ENCODE assay signal across 10 cellular contexts in the genomic region with DNA sequence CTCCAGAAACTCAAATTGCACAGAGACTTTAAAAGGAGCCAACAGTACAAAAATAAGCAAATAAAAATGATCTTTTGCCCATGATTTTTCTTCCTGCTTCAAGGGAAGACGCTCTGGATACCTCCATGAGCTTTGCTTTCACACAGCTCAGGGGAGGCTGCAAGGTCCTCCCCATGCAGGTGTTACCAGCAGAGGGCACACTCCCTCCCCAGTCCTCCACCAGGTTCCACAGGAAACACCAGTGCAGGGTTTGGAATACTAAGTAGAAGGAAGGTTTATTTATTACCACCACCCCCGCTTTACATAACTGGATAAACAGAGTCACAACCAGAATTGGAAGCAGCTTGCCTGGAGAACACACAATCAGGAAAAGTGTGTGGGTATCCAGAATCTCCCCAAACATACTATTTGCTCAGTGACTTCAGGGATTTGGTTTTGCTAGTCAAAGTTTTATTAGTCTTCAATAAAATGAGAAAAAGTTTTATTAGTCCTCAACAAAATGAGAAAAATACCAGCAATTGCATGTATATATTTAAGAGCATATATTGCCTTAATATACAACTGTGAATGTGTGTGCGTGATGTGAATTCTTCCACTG. TPM values are rescaled to one million over a fixed set of nuclear protein-coding genes. Genes with fewer than 3 reads are reported as not detected.
DNase-seq lines count a peak whose midpoint lies in the region; TF ChIP-seq lines count a peak whose summit lies in the region.
"Had no signal": no experiment of that assay in that cellular context is flagged by ENCODE, and none has a peak within 500 bp of the region (broad histone marks: within the 10 kb centered on the region; RNA-seq: fewer than 3 reads in every experiment).

No MANE protein-coding gene starts in this region.

- no peak overlapping the region for H3K4me2 ChIP-seq in osteoblast (ENCODE audit: insufficient read depth, low read length)

- H3K27me3 ChIP-seq in osteoblast (ENCODE audit: insufficient read depth, low read length) = peaks cover 11% of the 10 kb centered on the region

- no peaks in the 10 kb centered on the region for H3K4me1 ChIP-seq in osteoblast (ENCODE audit: insufficient read depth, low read length)

- no peaks in the 10 kb centered on the region for H3K36me3 ChIP-seq in osteoblast (ENCODE audit: insufficient read depth, low read length)

- H3K9me3 ChIP-seq in osteoblast (ENCODE audit: low read depth, low read length) = no peaks in the 10 kb centered on the region

- no peak overlapping the region for H2AFZ ChIP-seq in osteoblast (ENCODE audit: low read length)

- no peak overlapping the region for H3K27ac ChIP-seq in osteoblast (ENCODE audit: low read depth, low read length)

- H3K4me3 ChIP-seq in LNCaP clone FGC (ENCODE audit: low read depth, low read length) = no peak overlapping the region
- H3K4me3 ChIP-seq in choroid plexus epithelial cell (ENCODE audit: low read depth, low read length) = no peak overlapping the region
- H3K4me3 ChIP-seq in osteoblast (ENCODE audit: insufficient read depth, low read length) = no peak overlapping the region

- H4K20me1 ChIP-seq in osteoblast (ENCODE audit: insufficient read depth, low read length) = no peaks in the 10 kb centered on the region

- H3K79me2 ChIP-seq in osteoblast (ENCODE audit: insufficient read depth, low read length) = no peaks in the 10 kb centered on the region

- peak; percentile 9 for DNase-seq in NCI-H748 (lab: John Stamatoyannopoulos, UW; ENCODE audit: unreplicated experiment)
- DNase-seq in NCI-H748 treated with DMSO at 0.1 percent for 48 hours (lab: John Stamatoyannopoulos, UW) = no peak
- DNase-seq in LNCaP clone FGC (ENCODE audit: low read depth) = no peak
- peak; percentile 19 for DNase-seq in choroid plexus epithelial cell (ENCODE audit: low read depth)
- no peak for DNase-seq in osteoblast (ENCODE audit: insufficient read length, low spot score, missing footprints)
- no peak for DNase-seq in SIG-M5 treated with dmso at 0.1 percent for 504 hours (lab: John Stamatoyannopoulos, UW; ENCODE audit: unreplicated experiment)
- DNase-seq in foreskin melanocyte = no peak
- DNase-seq in NK-92 treated with Interleukin-12 subunit alpha and Interleukin-12 subunit beta, amount 100 ng/mL, for 24 hours (lab: John Stamatoyannopoulos, UW) = no peak
- DNase-seq: activated T-cell treated with anti-CD3 and anti-CD28 coated beads, Interleukin-2, amount 50 U/mL, for 48 hours; RPMI8226 had no signal

- TF ChIP-seq CTCF in LNCaP clone FGC (IDR thresholded peaks at IDR 0.05; ENCODE audit: control insufficient read depth, extremely low read depth, insufficient read depth) = peak; percentile 75
- peak; percentile 61 for TF ChIP-seq CTCF in choroid plexus epithelial cell (conservative IDR thresholded peaks at IDR 0.05; ENCODE audit: low read depth, low read length)
- TF ChIP-seq CTCF in osteoblast (IDR thresholded peaks at IDR 0.05; ENCODE audit: extremely low read depth, low read depth, low read length) = peak; percentile 44

RNA-seq across cellular contexts. Expression of a gene that starts 37.3 kb away (rescaled TPM):
- not detected in 2 replicates for total RNA-seq in osteoblast

Comparison
In these comparisons a context has a peak if more than half of its experiments do, and no peak if none do; other contexts are left out.
1. DNase-seq: peak in NCI-H748 (single experiment) and choroid plexus epithelial cell (single experiment); none in NCI-H748 treated with DMSO at 0.1 percent for 48 hours (single experiment), LNCaP clone FGC (single experiment), osteoblast (single experiment), SIG-M5 treated with dmso at 0.1 percent for 504 hours (single experiment), foreskin melanocyte (single experiment) and NK-92 treated with Interleukin-12 subunit alpha and Interleukin-12 subunit beta, amount 100 ng/mL, for 24 hours (single experiment).
2. Peak in every context shown above with its lines, with median percentiles within 50 percentile points of each other: CTCF ChIP-seq.